In genomic region chr2:65299246-65299645, GRCh38 we compare ENCODE assay signal across 9 cellular contexts.
DNase-seq lines count a peak whose midpoint lies in the region; ATAC-seq and TF ChIP-seq lines count a peak whose summit lies in the region.
"Had no signal": no experiment of that assay in that cellular context is flagged by ENCODE, and none has a peak within 500 bp of the region (broad histone marks: within the 10 kb centered on the region; RNA-seq: fewer than 3 reads in every experiment).

No MANE protein-coding gene starts in this region.

- no peaks in the 10 kb centered on the region for H3K9me3 ChIP-seq in fibroblast of lung (ENCODE audit: control insufficient read depth, insufficient read depth, low read depth, low read length)

- H3K36me3 ChIP-seq in fibroblast of lung (ENCODE audit: control insufficient read depth, insufficient read depth, low read length): no peaks in the 10 kb centered on the region

- H3K79me2 ChIP-seq in fibroblast of lung (ENCODE audit: control insufficient read depth, insufficient read depth, low read length): no peaks in the 10 kb centered on the region

- no peaks in the 10 kb centered on the region for H3K27me3 ChIP-seq in fibroblast of lung (ENCODE audit: control insufficient read depth, insufficient read depth, low read length)

- H3K4me1 ChIP-seq in fibroblast of lung (ENCODE audit: control insufficient read depth, extremely low read depth, insufficient read depth, low read length): peaks cover 31% of the 10 kb centered on the region

- H4K20me1 ChIP-seq in fibroblast of lung (ENCODE audit: control insufficient read depth, extremely low read depth, insufficient read depth, low read length): no peaks in the 10 kb centered on the region

- peak overlapping the region; percentile 84 for H3K27ac ChIP-seq in fibroblast of lung (ENCODE audit: insufficient read depth, low read length)

- no peak overlapping the region for H3K9ac ChIP-seq in fibroblast of lung (ENCODE audit: insufficient read depth, low read length)

- peak overlapping the region; percentile 29 for H3K4me2 ChIP-seq in fibroblast of lung (ENCODE audit: extremely low read depth, insufficient read depth, low read length)

- H3K4me3 ChIP-seq in fibroblast of lung (replicated peaks in 1 of 4; ENCODE audit: control extremely low read depth in 1 of 4, insufficient read depth in 1 of 4, low read depth in 3 of 4, low read length in 4 of 4): no peak overlapping the region

- TF ChIP-seq CTCF in fibroblast of lung (conservative IDR thresholded peaks at IDR 0.05 in 1 of 2, IDR thresholded peaks at IDR 0.05 in 1 of 2; ENCODE audit: low read depth in 1 of 2, low read length in 2 of 2): no peak

- H2AFZ ChIP-seq in fibroblast of lung (ENCODE audit: low read length): no peak overlapping the region

- ATAC-seq in HG02623 (IDR thresholded peaks at IDR 0.05; ENCODE audit: unreplicated experiment): no peak

- DNase-seq in HT1080 (ENCODE audit: low read depth) (peak; percentile 58), fibroblast of lung (ENCODE audit: low read depth in 2 of 2) (peak; percentile 43 to 63), cerebellar nuclear complex (lab: John Stamatoyannopoulos, UW) (no peak), H4 (ENCODE audit: low spot score) (no peak), inferior parietal cortex (ENCODE audit: extremely low spot score) (no peak)
- peak; percentile 78 for DNase-seq in activated CD8-positive, alpha-beta memory T cell treated with anti-CD3 and anti-CD28 coated beads for 24 hours
- DNase-seq in stimulated activated CD8-positive, alpha-beta memory T cell treated with anti-CD3 and anti-CD28 coated beads, Interleukin-15, amount 100 ng/mL, for 48 hours (ENCODE audit: low read depth in 2 of 2): peak; percentile 61 to 62
- DNase-seq: activated naive CD8-positive, alpha-beta T cell treated with anti-CD3 and anti-CD28 coated beads, Interleukin-2, amount 10 ng/mL, durations not matched to agents 7 days and 5 days had no signal

Comparison
In these comparisons a context has a peak if more than half of its experiments do, and no peak if none do; other contexts are left out.
1. DNase-seq: peak in HT1080 (single experiment), activated CD8-positive, alpha-beta memory T cell treated with anti-CD3 and anti-CD28 coated beads for 24 hours (single experiment), fibroblast of lung (2 of 2) and stimulated activated CD8-positive, alpha-beta memory T cell treated with anti-CD3 and anti-CD28 coated beads, Interleukin-15, amount 100 ng/mL, for 48 hours (2 of 2); none in cerebellar nuclear complex (0 of 2), H4 (single experiment) and inferior parietal cortex (single experiment).